ENCODE assay signal across 28 cellular contexts in the genomic region with DNA sequence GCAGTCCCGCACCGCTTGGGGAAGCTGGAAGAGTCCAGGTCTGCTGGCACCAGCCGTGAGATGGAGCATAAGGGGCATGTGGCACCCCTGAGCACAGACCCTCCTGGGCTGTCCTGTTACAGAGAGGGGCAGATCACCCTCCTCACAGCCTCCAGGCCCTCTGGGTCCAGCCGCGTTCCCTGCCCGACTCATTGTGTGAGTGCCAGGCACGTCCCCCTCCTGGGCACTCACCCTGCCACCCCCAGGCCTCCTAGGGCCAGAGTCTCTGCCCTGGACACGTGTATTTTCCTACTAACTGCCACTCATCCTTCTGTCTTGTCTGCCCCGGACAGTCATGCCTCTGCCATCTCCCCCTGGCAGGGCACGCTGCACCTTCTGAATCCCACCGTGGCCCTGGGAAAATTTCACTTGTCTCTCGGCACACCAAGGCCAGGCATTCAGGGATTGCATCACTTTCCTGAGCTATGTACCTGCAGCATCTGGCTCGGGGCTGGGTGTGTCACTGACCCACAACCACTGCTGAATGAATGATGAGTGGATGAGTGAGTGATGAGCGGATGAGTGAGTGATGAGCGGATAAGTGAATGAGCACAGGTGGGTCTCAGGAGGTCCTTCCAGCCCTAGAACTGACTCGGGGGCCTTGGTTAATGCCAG. TPM values are rescaled to one million over a fixed set of nuclear protein-coding genes. Genes with fewer than 3 reads are reported as not detected.
"Had no signal": no experiment of that assay in that cellular context is flagged by ENCODE, and none has a peak within 500 bp of the region (broad histone marks: within the 10 kb centered on the region; RNA-seq: fewer than 3 reads in every experiment).

No MANE protein-coding gene starts in this region.

- H3K9me3 ChIP-seq: left ventricle myocardium inferior, right lobe of liver, stomach, suprapubic skin, tibial nerve had no signal

- H3K27ac Mint-ChIP-seq: activated naive CD4-positive, alpha-beta T cell treated with anti-CD3 and anti-CD28 coated beads for 36 hours; activated naive CD8-positive, alpha-beta T cell treated with anti-CD3 and anti-CD28 coated beads, Interleukin-2, amount 10 ng/mL, durations not matched to agents 7 days and 5 days; activated T-cell treated with anti-CD3 and anti-CD28 coated beads, Interleukin-2, amount 50 U/mL, for 72 hours; nephron; stimulated activated effector memory CD8-positive, alpha-beta T cell treated with anti-CD3 and anti-CD28 coated beads, Interleukin-12 subunit alpha, Interleukin-12 subunit beta, amount 100 ng/mL, for 72 hours had no signal

- ATAC-seq: activated T-cell treated with anti-CD3 and anti-CD28 coated beads, Interleukin-2, amount 50 U/mL, for 72 hours; foreskin keratinocyte; stimulated activated effector memory CD8-positive, alpha-beta T cell treated with anti-CD3 and anti-CD28 coated beads, Interleukin-12 subunit alpha, Interleukin-12 subunit beta, amount 100 ng/mL, for 72 hours had no signal

- H3K27me3 Mint-ChIP-seq: activated naive CD8-positive, alpha-beta T cell treated with anti-CD3 and anti-CD28 coated beads, Interleukin-2, amount 10 ng/mL, durations not matched to agents 7 days and 5 days had no signal

- H3K4me1 Mint-ChIP-seq: activated naive CD8-positive, alpha-beta T cell treated with anti-CD3 and anti-CD28 coated beads, Interleukin-2, amount 10 ng/mL, durations not matched to agents 7 days and 5 days; stimulated activated effector memory CD8-positive, alpha-beta T cell treated with anti-CD3 and anti-CD28 coated beads, Interleukin-12 subunit alpha, Interleukin-12 subunit beta, amount 100 ng/mL, for 72 hours had no signal

- FAIRE-seq: TTC549 had no signal

- H3K27ac ChIP-seq: foreskin keratinocyte, left ventricle myocardium inferior, right lobe of liver, skin epidermis, stomach, suprapubic skin, tibial nerve had no signal

- H3K4me1 ChIP-seq: foreskin keratinocyte, right lobe of liver had no signal

- H3K36me3 ChIP-seq: left ventricle myocardium inferior, right lobe of liver, stomach, suprapubic skin, tibial nerve had no signal

- H3K36me3 Mint-ChIP-seq: activated naive CD8-positive, alpha-beta T cell treated with anti-CD3 and anti-CD28 coated beads, Interleukin-2, amount 10 ng/mL, durations not matched to agents 7 days and 5 days; stimulated activated effector memory CD8-positive, alpha-beta T cell treated with anti-CD3 and anti-CD28 coated beads, Interleukin-12 subunit alpha, Interleukin-12 subunit beta, amount 100 ng/mL, for 72 hours had no signal

- DNase-seq: activated CD4-positive, alpha-beta T cell treated with anti-CD3 and anti-CD28 coated beads for 4 hours; activated CD4-positive, alpha-beta T cell treated with anti-CD3 and anti-CD28 coated beads, Interleukin-2, amount 50 U/mL, for 48 hours; activated CD4-positive, CD25-positive, alpha-beta regulatory T cell; activated effector memory CD4-positive, alpha-beta T cell treated with Interleukin-2 at 50 U/mL for 16 hours; activated naive CD4-positive, alpha-beta T cell treated with anti-CD3 and anti-CD28 coated beads for 36 hours; activated naive CD8-positive, alpha-beta T cell treated with anti-CD3 and anti-CD28 coated beads, Interleukin-2, amount 10 ng/mL, durations not matched to agents 7 days and 5 days; activated T-cell treated with anti-CD3 and anti-CD28 coated beads, Interleukin-2, amount 50 U/mL, for 72 hours; amygdala; caudate nucleus; effector memory CD4-positive, alpha-beta T cell; left ventricle myocardium inferior; midbrain; occipital lobe; stimulated activated CD4-positive, alpha-beta T cell treated with anti-CD3 and anti-CD28 coated beads, Interleukin-2, amount 100 ng/mL, for 24 hours; stomach; T-helper 1 cell had no signal

- H3K9me3 Mint-ChIP-seq: activated naive CD4-positive, alpha-beta T cell treated with anti-CD3 and anti-CD28 coated beads for 36 hours; activated naive CD8-positive, alpha-beta T cell treated with anti-CD3 and anti-CD28 coated beads, Interleukin-2, amount 10 ng/mL, durations not matched to agents 7 days and 5 days; activated T-cell treated with anti-CD3 and anti-CD28 coated beads, Interleukin-2, amount 50 U/mL, for 72 hours; nephron; stimulated activated effector memory CD8-positive, alpha-beta T cell treated with anti-CD3 and anti-CD28 coated beads, Interleukin-12 subunit alpha, Interleukin-12 subunit beta, amount 100 ng/mL, for 72 hours had no signal

- H3K4me3 ChIP-seq: left ventricle myocardium inferior, right lobe of liver, skin epidermis, stomach, suprapubic skin, tibial nerve had no signal

- H3K27me3 ChIP-seq: right lobe of liver had no signal

- H3K4me3 Mint-ChIP-seq: activated naive CD4-positive, alpha-beta T cell treated with anti-CD3 and anti-CD28 coated beads for 36 hours; activated naive CD8-positive, alpha-beta T cell treated with anti-CD3 and anti-CD28 coated beads, Interleukin-2, amount 10 ng/mL, durations not matched to agents 7 days and 5 days; activated T-cell treated with anti-CD3 and anti-CD28 coated beads, Interleukin-2, amount 50 U/mL, for 72 hours; nephron; stimulated activated effector memory CD8-positive, alpha-beta T cell treated with anti-CD3 and anti-CD28 coated beads, Interleukin-12 subunit alpha, Interleukin-12 subunit beta, amount 100 ng/mL, for 72 hours had no signal

RNA-seq across cellular contexts. Expression of a gene that starts 21.5 kb away (rescaled TPM):
- total RNA-seq: activated naive CD4-positive, alpha-beta T cell treated with anti-CD3 and anti-CD28 coated beads for 36 hours; activated T-cell treated with anti-CD3 and anti-CD28 coated beads, Interleukin-2, amount 50 U/mL, for 72 hours; dermis microvascular lymphatic vessel endothelial cell; foreskin keratinocyte; kidney epithelial cell; lung microvascular endothelial cell had no signal
- polyA plus RNA-seq: foreskin keratinocyte had no signal

RNA-seq across cellular contexts. Expression of a gene that starts 58.6 kb away (rescaled TPM):
- total RNA-seq: activated naive CD4-positive, alpha-beta T cell treated with anti-CD3 and anti-CD28 coated beads for 36 hours; activated naive CD8-positive, alpha-beta T cell treated with anti-CD3 and anti-CD28 coated beads, Interleukin-2, amount 10 ng/mL, durations not matched to agents 7 days and 5 days; activated T-cell treated with anti-CD3 and anti-CD28 coated beads, Interleukin-2, amount 50 U/mL, for 72 hours; dermis microvascular lymphatic vessel endothelial cell; foreskin keratinocyte; kidney epithelial cell; left ventricle myocardium inferior; lung microvascular endothelial cell; occipital lobe; stomach; urinary bladder had no signal
- polyA plus RNA-seq: foreskin keratinocyte had no signal
